Comparison of ENCODE assay signal across 1 cellular context in genomic region chr11:10428453-10428852, GRCh38.
TF ChIP-seq lines count a peak whose summit lies in the region.

No MANE protein-coding gene starts in this region.

TF ChIP-seq in WTC11, 78 proteins besides CTCF, POLR2A, EP300 and RAD21 (continued from another document):
- TF ChIP-seq FOXP4 (CRISPR knock-in tag; IDR thresholded peaks at IDR 0.05), result no peak
